11 cellular contexts compared by ENCODE assay signal in genomic region chr1:96559707-96560588, GRCh38.
DNase-seq lines count a peak whose midpoint lies in the region; ATAC-seq and TF ChIP-seq lines count a peak whose summit lies in the region.
"Had no signal": no experiment of that assay in that cellular context is flagged by ENCODE, and none has a peak within 500 bp of the region (broad histone marks: within the 10 kb centered on the region; RNA-seq: fewer than 3 reads in every experiment).

No MANE protein-coding gene starts in this region.

- peak overlapping the region; percentile 12 for H3K27ac ChIP-seq in rectal smooth muscle tissue (ENCODE audit: low read depth, low read length)

- no peak overlapping the region for H3K9ac ChIP-seq in rectal smooth muscle tissue (ENCODE audit: low read length)

- no peak for TF ChIP-seq CTCF in fibroblast of villous mesenchyme (IDR thresholded peaks at IDR 0.05; ENCODE audit: insufficient read depth, low read depth, low read length)

- ATAC-seq in activated CD4-positive, alpha-beta T cell treated with anti-CD3 and anti-CD28 coated beads for 36 hours: no peak
- ATAC-seq: mucosa of descending colon had no signal

- no peak overlapping the region for H3K27ac Mint-ChIP-seq in activated CD4-positive, alpha-beta T cell treated with anti-CD3 and anti-CD28 coated beads for 36 hours
- H3K27ac Mint-ChIP-seq in activated naive CD4-positive, alpha-beta T cell treated with anti-CD3 and anti-CD28 coated beads for 36 hours: no peak overlapping the region

- H3K4me3 ChIP-seq in fibroblast of villous mesenchyme (ENCODE audit: low read depth, low read length) (no peak overlapping the region), rectal smooth muscle tissue (ENCODE audit: low read length) (no peak overlapping the region)
- H3K4me3 ChIP-seq: breast epithelium, mucosa of descending colon had no signal

- H3K4me1 ChIP-seq in rectal smooth muscle tissue (ENCODE audit: control insufficient read depth, insufficient read depth, low read length): peaks cover 6% of the 10 kb centered on the region
- H3K4me1 ChIP-seq: breast epithelium had no signal

- no peaks in the 10 kb centered on the region for H3K4me1 Mint-ChIP-seq in activated CD4-positive, alpha-beta T cell treated with anti-CD3 and anti-CD28 coated beads for 36 hours
- no peaks in the 10 kb centered on the region for H3K4me1 Mint-ChIP-seq in activated naive CD4-positive, alpha-beta T cell treated with anti-CD3 and anti-CD28 coated beads for 36 hours (ENCODE audit: low read depth)

- H3K27me3 Mint-ChIP-seq in activated CD4-positive, alpha-beta T cell treated with anti-CD3 and anti-CD28 coated beads for 36 hours: peaks cover 2% of the 10 kb centered on the region
- H3K27me3 Mint-ChIP-seq in activated naive CD4-positive, alpha-beta T cell treated with anti-CD3 and anti-CD28 coated beads for 36 hours (ENCODE audit: low read depth): peaks cover 11% of the 10 kb centered on the region

- no peaks in the 10 kb centered on the region for H3K9me3 Mint-ChIP-seq in activated CD4-positive, alpha-beta T cell treated with anti-CD3 and anti-CD28 coated beads for 36 hours (ENCODE audit: low read depth)
- H3K9me3 Mint-ChIP-seq in activated naive CD4-positive, alpha-beta T cell treated with anti-CD3 and anti-CD28 coated beads for 36 hours: peaks cover 2% of the 10 kb centered on the region

- no peak overlapping the region for H3K4me3 Mint-ChIP-seq in activated CD4-positive, alpha-beta T cell treated with anti-CD3 and anti-CD28 coated beads for 36 hours
- no peak overlapping the region for H3K4me3 Mint-ChIP-seq in activated naive CD4-positive, alpha-beta T cell treated with anti-CD3 and anti-CD28 coated beads for 36 hours

- POLR2A ChIA-PET in activated CD4-positive, alpha-beta T cell treated with anti-CD3 and anti-CD28 coated beads for 36 hours (lab: Charles Lee): no interaction called here

- H3K36me3 ChIP-seq in rectal smooth muscle tissue (ENCODE audit: control insufficient read depth, insufficient read depth, low read length): no peaks in the 10 kb centered on the region
- H3K36me3 ChIP-seq: breast epithelium had no signal

- CTCF ChIA-PET in activated CD4-positive, alpha-beta T cell treated with anti-CD3 and anti-CD28 coated beads for 36 hours (lab: Charles Lee): no interaction called here
- CTCF ChIA-PET in activated naive CD4-positive, alpha-beta T cell treated with anti-CD3 and anti-CD28 coated beads for 36 hours (lab: Charles Lee): interaction anchor here (0.7 kb wide), 1 partner anchor 66 kb away, joined by 3 read pairs; no protein-coding TSS in a partner anchor

- DNase-seq in GM04503 (ENCODE audit: low read depth) (peak; percentile 96), RPMI7951 (ENCODE audit: low read depth) (peak; percentile 86), fibroblast of villous mesenchyme (ENCODE audit: low read depth) (peak; percentile 88), ecto neural progenitor cell (ENCODE audit: low spot score) (no peak)
- no peak for DNase-seq in activated effector memory CD4-positive, alpha-beta T cell treated with Interleukin-2 at 50 U/mL for 16 hours
- no peak for DNase-seq in activated CD4-positive, alpha-beta T cell treated with anti-CD3 and anti-CD28 coated beads for 36 hours
- DNase-seq in activated naive CD4-positive, alpha-beta T cell treated with anti-CD3 and anti-CD28 coated beads for 36 hours: no peak
- DNase-seq: NCI-H1417 had no signal

- no peaks in the 10 kb centered on the region for H3K36me3 Mint-ChIP-seq in activated CD4-positive, alpha-beta T cell treated with anti-CD3 and anti-CD28 coated beads for 36 hours (ENCODE audit: low read depth)
- no peaks in the 10 kb centered on the region for H3K36me3 Mint-ChIP-seq in activated naive CD4-positive, alpha-beta T cell treated with anti-CD3 and anti-CD28 coated beads for 36 hours (ENCODE audit: low read depth)

- H3K27me3 ChIP-seq in rectal smooth muscle tissue (ENCODE audit: control insufficient read depth, insufficient read depth, low read length): no peaks in the 10 kb centered on the region
- H3K27me3 ChIP-seq: breast epithelium had no signal

- intact Hi-C loops in activated CD4-positive, alpha-beta T cell treated with anti-CD3 and anti-CD28 coated beads for 36 hours (cut with DNase I, micrococcal nuclease): no loop called here
- intact Hi-C loops in activated naive CD4-positive, alpha-beta T cell treated with anti-CD3 and anti-CD28 coated beads for 36 hours (cut with micrococcal nuclease): no loop called here

Comparison
In these comparisons a context has a peak if more than half of its experiments do, and no peak if none do; other contexts are left out.
1. DNase-seq: peak in GM04503 (single experiment), RPMI7951 (single experiment) and fibroblast of villous mesenchyme (single experiment); none in activated effector memory CD4-positive, alpha-beta T cell treated with Interleukin-2 at 50 U/mL for 16 hours (single experiment), ecto neural progenitor cell (single experiment), activated CD4-positive, alpha-beta T cell treated with anti-CD3 and anti-CD28 coated beads for 36 hours (single experiment) and activated naive CD4-positive, alpha-beta T cell treated with anti-CD3 and anti-CD28 coated beads for 36 hours (single experiment).